In the genomic region with DNA sequence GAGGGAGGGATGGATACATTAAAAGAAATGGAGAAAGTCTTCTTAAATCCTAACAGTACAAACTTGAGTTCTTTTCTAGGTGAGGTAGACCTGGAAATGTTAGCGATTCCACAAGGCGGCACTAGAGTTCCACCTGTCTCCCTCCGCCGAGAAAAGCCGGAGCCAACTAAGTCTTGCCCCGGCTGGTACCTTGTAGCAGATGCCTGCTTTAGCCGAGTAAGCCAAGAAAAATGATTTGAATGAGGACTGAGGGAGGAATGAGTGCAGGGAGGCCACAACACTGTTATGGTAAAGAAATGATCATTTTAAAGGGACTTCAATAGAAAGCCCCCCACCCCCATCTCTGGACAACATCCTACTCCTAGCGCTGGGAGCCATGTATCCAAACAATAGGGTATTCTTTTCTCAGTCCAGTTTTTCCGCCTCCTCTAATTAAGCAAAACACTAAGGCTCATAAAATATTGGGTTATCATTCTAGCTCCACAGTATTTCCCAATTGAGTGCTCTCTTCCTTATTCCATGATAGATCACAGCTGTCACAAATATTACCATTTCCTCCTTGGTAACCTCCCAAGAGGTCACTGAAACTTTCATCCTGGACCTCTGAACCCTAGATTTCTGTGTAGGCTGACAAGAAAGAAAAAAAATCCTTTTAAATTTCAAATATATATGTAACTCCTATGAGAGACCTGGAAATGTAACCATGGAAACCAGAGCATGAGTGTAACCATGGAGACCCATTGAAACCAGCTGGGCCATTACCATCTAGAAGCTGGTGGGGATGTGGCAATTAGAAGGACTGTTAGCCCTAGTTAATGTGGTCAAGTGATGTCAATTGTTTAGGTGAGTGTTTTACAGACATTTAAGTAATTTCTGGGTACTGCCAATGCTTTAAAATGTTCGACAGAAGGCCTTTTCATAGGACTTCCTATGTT, we compare ENCODE assay signal across 8 cellular contexts.
DNase-seq lines count a peak whose midpoint lies in the region; ATAC-seq and TF ChIP-seq lines count a peak whose summit lies in the region.

No MANE protein-coding gene starts in this region.

- TF ChIP-seq CTCF in GM10266 (IDR thresholded peaks at IDR 0.05; ENCODE audit: control insufficient read depth, insufficient read depth, low read depth, missing control alignments) (peak; percentile 84), coronary artery (IDR thresholded peaks at IDR 0.05) (peak; percentile 81)

- H3K27ac ChIP-seq in coronary artery (no peak overlapping the region), layer of hippocampus (ENCODE audit: low read depth, low read length) (peak overlapping the region; percentile 83)

- ATAC-seq in HG03066 (IDR thresholded peaks at IDR 0.05; ENCODE audit: low read depth, unreplicated experiment) (peak; percentile 74), GM18520 (IDR thresholded peaks at IDR 0.05; ENCODE audit: unreplicated experiment) (no peak)

- DNase-seq in GM10266 (ENCODE audit: extremely low spot score) = peak; percentile 77
- DNase-seq in NCI-H345 treated with DMSO at 0.1 percent for 48 hours (lab: John Stamatoyannopoulos, UW; ENCODE audit: unreplicated experiment) = peak; percentile 57
- DNase-seq in activated CD4-positive, alpha-beta T cell treated with anti-CD3 and anti-CD28 coated beads for 48 hours = peak; percentile 86
- DNase-seq in coronary artery (ENCODE audit: low spot score) = no peak
- peak; percentile 55 to 67 (median 60) for DNase-seq in stimulated activated CD4-positive, alpha-beta T cell treated with anti-CD3 and anti-CD28 coated beads, Interleukin-1b, Interleukin-23, amount 100 ng/mL, for 24 hours (ENCODE audit: low read depth in 4 of 4, low spot score in 1 of 4)

- H3K4me3 ChIP-seq in coronary artery = peak overlapping the region; percentile 56

- H3K27me3 ChIP-seq in layer of hippocampus (ENCODE audit: control insufficient read depth, insufficient read depth, low read length) = no peaks in the 10 kb centered on the region
